In the genomic region with DNA sequence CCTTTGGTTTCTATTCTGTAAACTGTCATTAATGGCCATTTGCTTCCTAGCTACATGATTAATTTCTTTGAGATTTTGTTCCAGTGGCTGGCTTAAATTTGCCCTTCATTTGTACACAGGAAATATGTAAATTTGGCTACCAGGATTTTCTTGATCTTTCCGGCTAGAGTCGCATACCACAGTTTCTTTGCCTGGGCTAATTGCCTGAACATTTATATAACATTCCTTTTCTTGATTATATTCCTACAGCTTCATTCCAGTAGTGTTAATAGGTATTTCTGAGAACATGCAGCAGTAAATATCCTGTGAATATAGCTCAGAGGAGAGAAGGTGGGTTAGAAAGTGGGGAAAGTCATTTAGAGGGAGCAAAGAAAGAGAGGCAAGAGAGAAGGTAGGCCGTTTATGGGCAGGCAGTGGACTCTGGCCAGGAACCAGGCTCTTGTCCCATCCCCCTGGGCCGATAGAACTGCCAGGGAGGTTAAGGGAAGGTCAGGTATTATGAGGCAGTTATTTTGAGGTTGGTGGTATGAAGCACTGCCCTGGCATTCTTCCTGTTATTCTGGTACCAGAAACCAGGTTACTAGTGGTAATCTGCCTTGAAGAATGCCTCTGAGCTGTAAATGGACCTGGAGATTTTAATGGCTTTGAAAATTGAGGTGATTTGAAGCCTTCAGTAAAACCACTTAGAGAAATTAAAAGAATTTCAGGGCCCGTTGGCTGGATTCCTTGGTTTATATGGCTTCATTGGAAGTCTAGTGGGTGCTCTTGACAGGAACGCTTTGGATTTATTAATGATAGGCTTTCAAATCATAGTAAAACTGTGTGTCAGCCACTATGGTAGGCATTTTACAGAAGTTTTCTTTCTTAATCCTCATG, we compare ENCODE assay signal across 8 cellular contexts. TPM values are rescaled to one million over a fixed set of nuclear protein-coding genes. Genes with fewer than 3 reads are reported as not detected.
A peak's percentile ranks its signal among the peaks of the same experiment; 100 is the strongest.
DNase-seq lines count a peak whose midpoint lies in the region; ATAC-seq, FAIRE-seq and TF ChIP-seq lines count a peak whose summit lies in the region.

No MANE protein-coding gene starts in this region.

- no peak overlapping the region for H2AK5ac ChIP-seq in IMR-90 (ENCODE audit: low read depth, low read length)

- no peak overlapping the region for H2BK120ac ChIP-seq in IMR-90 (ENCODE audit: low read depth, low read length)

- BruUV-seq in IMR-90 (replicated peaks; lab: Mats Ljungman, UMichigan): no TSS peak

- no peak for TF ChIP-seq CTCF in AG10803 (conservative IDR thresholded peaks at IDR 0.05; ENCODE audit: low read length)
- no peak for TF ChIP-seq CTCF in IMR-90 (conservative IDR thresholded peaks at IDR 0.05; ENCODE audit: low read depth, low read length)
- TF ChIP-seq CTCF in astrocyte of the cerebellum (IDR thresholded peaks at IDR 0.05; ENCODE audit: low read depth, low read length, missing control alignments): no peak
- TF ChIP-seq CTCF in kidney (IDR thresholded peaks at IDR 0.05; ENCODE audit: borderline replicate concordance, extremely low read depth, insufficient read depth): no peak
- no peak for TF ChIP-seq CTCF in suprapubic skin (IDR thresholded peaks at IDR 0.05)

- peaks cover 9% of the 10 kb centered on the region; the same call in 1 of the 2 replicates for H3K4me1 ChIP-seq in IMR-90 (ENCODE audit: control insufficient read depth, insufficient read depth, low read length)
- peaks cover 28 to 39% of the 10 kb centered on the region in 2 donors for H3K4me1 ChIP-seq in kidney (ENCODE audit: control insufficient read depth in 1 of 2, insufficient read depth in 1 of 2, low read depth in 1 of 2, low read length in 2 of 2)
- H3K4me1 ChIP-seq in suprapubic skin: peaks cover 70% of the 10 kb centered on the region

- H2BK5ac ChIP-seq in IMR-90 (ENCODE audit: low read depth, low read length, poor library complexity, severe bottlenecking): no peak overlapping the region

- in situ Hi-C loops in IMR-90 (cut with MboI; ENCODE audit: low sequenced_read_pairs): no loop called here
- in situ Hi-C loops in astrocyte of the cerebellum (cut with HindIII; ENCODE audit: low sequenced_read_pairs): no loop called here

- FAIRE-seq in kidney (lab: Jason Lieb, UNC): no peak

- CTCF ChIA-PET in IMR-90 (lab: Yijun Ruan, JAX): interaction anchor here (0.6 kb wide), 1 partner anchor 223 kb away, joined by 3 read pairs; no protein-coding TSS in a partner anchor

- no peak overlapping the region for H2AK9ac ChIP-seq in IMR-90 (replicated peaks; ENCODE audit: low read depth, low read length, poor library complexity)

- H3K56ac ChIP-seq in IMR-90 (ENCODE audit: extremely low read depth, insufficient read depth, low read length): no peak overlapping the region

- peaks cover 84% of the 10 kb centered on the region for H4K20me1 ChIP-seq in IMR-90 (ENCODE audit: insufficient read depth, low read length)

- ATAC-seq in IMR-90 (ENCODE audit: low read depth): no peak
- ATAC-seq in HG03378 (IDR thresholded peaks at IDR 0.05; ENCODE audit: unreplicated experiment): no peak

- H3K9me3 ChIP-seq in IMR-90 (ENCODE audit: control insufficient read depth, insufficient read depth, low read length) (no peaks in the 10 kb centered on the region), kidney (ENCODE audit: control insufficient read depth in 1 of 2, low read length in 2 of 2) (no peaks in the 10 kb centered on the region), suprapubic skin (no peaks in the 10 kb centered on the region)

- peaks cover 25% of the 10 kb centered on the region for H3K9me1 ChIP-seq in IMR-90 (ENCODE audit: insufficient read depth, low read length)

- TF ChIP-seq POLR2A in IMR-90 (IDR thresholded peaks at IDR 0.05; ENCODE audit: low read depth, low read length): no peak
- no peak for TF ChIP-seq POLR2A in suprapubic skin (IDR thresholded peaks at IDR 0.05)

- peak overlapping the region; percentile 35 for H3K4me2 ChIP-seq in IMR-90 (ENCODE audit: low read depth, low read length)

- no peak overlapping the region for H3K4ac ChIP-seq in IMR-90 (ENCODE audit: low read depth, low read length)

- DNase-seq in AG10803 (ENCODE audit: low read depth) (peak; percentile 62), IMR-90 (peak; percentile 53), astrocyte of the cerebellum (ENCODE audit: low read depth) (peak; percentile 64), kidney (no peak), suprapubic skin (ENCODE audit: low spot score in 2 of 2) (no peak), NCI-H1436 (lab: John Stamatoyannopoulos, UW) (no peak), H7 (no peak)

- peak overlapping the region; percentile 11; the same call in 1 of the 2 replicates for H3K4me3 ChIP-seq in AG10803 (ENCODE audit: low read length)
- no peak overlapping the region for H3K4me3 ChIP-seq in IMR-90 (ENCODE audit: insufficient read depth, low read depth, low read length)
- peak overlapping the region; percentile 31 for H3K4me3 ChIP-seq in astrocyte of the cerebellum (ENCODE audit: low read depth, low read length)
- H3K4me3 ChIP-seq in kidney (ENCODE audit: low read length in 2 of 2): peak overlapping the region; percentile 68 to 94
- H3K4me3 ChIP-seq in suprapubic skin: peak overlapping the region; percentile 88
- no peak overlapping the region for H3K4me3 ChIP-seq in H7 (ENCODE audit: insufficient read depth, low read depth, low read length)

- H3K14ac ChIP-seq in IMR-90 (replicated peaks; ENCODE audit: low read depth, low read length): no peak overlapping the region

- H3K9ac ChIP-seq in IMR-90 (ENCODE audit: low read depth, low read length) (no peak overlapping the region), kidney (ENCODE audit: low read length in 2 of 2) (peak overlapping the region; percentile 86 to 97)

- no peak overlapping the region for H4K91ac ChIP-seq in IMR-90 (ENCODE audit: insufficient read depth, low read depth, low read length)

- H2AFZ ChIP-seq in IMR-90 (replicated peaks; ENCODE audit: low read length, poor library complexity): no peak overlapping the region

- H3K36me3 ChIP-seq in IMR-90 (ENCODE audit: control insufficient read depth, insufficient read depth, low read length): peaks cover 6% of the 10 kb centered on the region
- peaks cover 0 to 14% of the 10 kb centered on the region in 2 donors for H3K36me3 ChIP-seq in kidney (ENCODE audit: control insufficient read depth in 1 of 2, insufficient read depth in 2 of 2, low read length in 2 of 2)
- no peaks in the 10 kb centered on the region for H3K36me3 ChIP-seq in suprapubic skin
- H3K36me3 ChIP-seq in H7 (replicated peaks; ENCODE audit: control insufficient read depth, insufficient read depth, low read length): no peaks in the 10 kb centered on the region; the same call in 1 of the 2 replicates

- whole genome bisulfite sequencing in IMR-90 (ENCODE audit: extremely low coverage in 2 of 2, insufficient read length in 1 of 2), 2 experiments: no CpG with 5 or more reads among the region's 6 CpGs
- WGBS in suprapubic skin: 19% methylated on average over 6 of the region's 6 CpGs

- H3K27ac ChIP-seq in IMR-90 (ENCODE audit: insufficient read depth, low read length) (no peak overlapping the region), kidney (ENCODE audit: low read depth in 2 of 2, low read length in 2 of 2) (peak overlapping the region; percentile 84 to 97), suprapubic skin (peak overlapping the region; percentile 63)

- no peak overlapping the region for H2BK15ac ChIP-seq in IMR-90 (ENCODE audit: low read depth, low read length)

- no peak for TF ChIP-seq RAD21 in IMR-90 (IDR thresholded peaks at IDR 0.05; ENCODE audit: low read length)

- H3K27me3 ChIP-seq in IMR-90 (ENCODE audit: control insufficient read depth, insufficient read depth, low read length): no peaks in the 10 kb centered on the region
- H3K27me3 ChIP-seq in suprapubic skin: no peaks in the 10 kb centered on the region
- no peaks in the 10 kb centered on the region for H3K27me3 ChIP-seq in H7 (ENCODE audit: control insufficient read depth, insufficient read depth, low read length)

- intact Hi-C loops in IMR-90 (cut with micrococcal nuclease) (no loop called here), kidney (cut with DNase I) (no loop called here)

- dilution Hi-C loops in IMR-90 (cut with HindIII; ENCODE audit: low sequenced_read_pairs, unreplicated experiment): no loop called here

- H3K18ac ChIP-seq in IMR-90 (ENCODE audit: low read depth, low read length): no peak overlapping the region

- no peak overlapping the region for H2BK20ac ChIP-seq in IMR-90 (ENCODE audit: low read depth, low read length)

- no peak overlapping the region for H4K5ac ChIP-seq in IMR-90 (ENCODE audit: low read depth, low read length)

- H3K23ac ChIP-seq in IMR-90 (ENCODE audit: low read depth, low read length): no peak overlapping the region

- no peak for TF ChIP-seq EP300 in suprapubic skin (IDR thresholded peaks at IDR 0.05)

- no peak overlapping the region for H4K8ac ChIP-seq in IMR-90 (ENCODE audit: low read depth in 2 of 2, low read length in 2 of 2)

- H3K79me1 ChIP-seq in IMR-90 (ENCODE audit: low read depth in 1 of 2, low read length in 2 of 2): peaks cover 13 to 75% of the 10 kb centered on the region in 2 experiments

- POLR2A ChIA-PET in IMR-90 (lab: Charles Lee; ENCODE audit: unreplicated experiment): interaction anchor here (0.6 kb wide), 1 partner anchor 21 kb away, joined by 5 read pairs; no protein-coding TSS in a partner anchor

RNA-seq across cellular contexts. Expression of gene RNF10, which starts 4.4 kb away (rescaled TPM):
- total RNA-seq in IMR-90 (2012; rRNA removed): 43.0 and 44.4 TPM in 2 replicates
- polyA plus RNA-seq in IMR-90 (2012; rRNA removed): 65.2 and 95.0 TPM in 2 replicates
- 51.9 and 101 TPM in 2 replicates for polyA plus RNA-seq in IMR-90 (2012; cell fraction: cytosol; rRNA removed)
- 113 and 212 TPM in 2 replicates for polyA plus RNA-seq in IMR-90 (2012; cell fraction: nucleus; rRNA removed; ENCODE audit: low replicate concordance)
- 229 TPM for total RNA-seq in kidney
- 220 TPM for polyA plus RNA-seq in kidney (ENCODE audit: insufficient read depth, low read depth, low replicate concordance)
- 100 to 1,000 TPM in 3 of 4 donors, 10 to 100 TPM in 1; 98.2 to 206 (median 163) TPM for total RNA-seq in suprapubic skin
- total RNA-seq in H7 (2014; rRNA removed; shearing (Covaris generic)): 118 and 119 TPM in 2 replicates

RNA-seq across cellular contexts. Expression of gene COQ5, which starts 9.6 kb away (rescaled TPM):
- total RNA-seq in IMR-90 (2012; rRNA removed): 25.1 and 29.4 TPM in 2 replicates
- 17.3 and 21.6 TPM in 2 replicates for polyA plus RNA-seq in IMR-90 (2012; rRNA removed)
- 7.9 and 8.7 TPM in 2 replicates for polyA plus RNA-seq in IMR-90 (2012; cell fraction: cytosol; rRNA removed)
- 5.4 and 34.4 TPM in 2 replicates for polyA plus RNA-seq in IMR-90 (2012; cell fraction: nucleus; rRNA removed; ENCODE audit: low replicate concordance)
- 26.5 TPM for total RNA-seq in kidney
- polyA plus RNA-seq in kidney (ENCODE audit: insufficient read depth, low read depth, low replicate concordance): 60.8 TPM
- total RNA-seq in suprapubic skin: 10 to 100 TPM; 14.9 to 18.7 (median 18.0) TPM
- total RNA-seq in H7 (2014; rRNA removed; shearing (Covaris generic)): 56.8 and 78.3 TPM in 2 replicates

RNA-seq across cellular contexts. Expression of gene DYNLL1, which starts 42.6 kb away (rescaled TPM):
- total RNA-seq in IMR-90 (2012; rRNA removed) (696 and 709 TPM in 2 replicates), kidney (258 TPM), suprapubic skin (100 to 1,000 TPM; 167 to 493 (median 469) TPM)
- polyA plus RNA-seq in IMR-90 (2012; rRNA removed) (627 and 663 TPM in 2 replicates), kidney (ENCODE audit: insufficient read depth, low read depth, low replicate concordance) (757 TPM)
- 559 and 576 TPM in 2 replicates for polyA plus RNA-seq in IMR-90 (2012; cell fraction: cytosol; rRNA removed)
- polyA plus RNA-seq in IMR-90 (2012; cell fraction: nucleus; rRNA removed; ENCODE audit: low replicate concordance): 164 and 313 TPM in 2 replicates
- total RNA-seq in H7 (2014; rRNA removed; shearing (Covaris generic)): 215 and 313 TPM in 2 replicates

RNA-seq across cellular contexts. Expression of gene POP5, which starts 42.7 kb away (rescaled TPM):
- total RNA-seq in IMR-90 (2012; rRNA removed): 66.1 and 69.5 TPM in 2 replicates
- polyA plus RNA-seq in IMR-90 (2012; rRNA removed): 81.5 and 99.4 TPM in 2 replicates
- 51.2 and 60.7 TPM in 2 replicates for polyA plus RNA-seq in IMR-90 (2012; cell fraction: cytosol; rRNA removed)
- polyA plus RNA-seq in IMR-90 (2012; cell fraction: nucleus; rRNA removed; ENCODE audit: low replicate concordance): 39.0 and 91.4 TPM in 2 replicates
- total RNA-seq in kidney: 50.0 TPM
- polyA plus RNA-seq in kidney (ENCODE audit: insufficient read depth, low read depth, low replicate concordance): 111 TPM
- total RNA-seq in suprapubic skin: 10 to 100 TPM; 27.6 to 38.5 (median 32.4) TPM
- 52.6 and 53.8 TPM in 2 replicates for total RNA-seq in H7 (2014; rRNA removed; shearing (Covaris generic))

Comparison
In these comparisons a context has a peak if more than half of its experiments do, and no peak if none do; other contexts are left out.
1. DNase-seq: peak in AG10803 (single experiment), IMR-90 (single experiment) and astrocyte of the cerebellum (single experiment); none in kidney (single experiment), suprapubic skin (0 of 2), NCI-H1436 (single experiment) and H7 (single experiment).
2. H3K4me3 ChIP-seq: peak in AG10803 (single experiment), astrocyte of the cerebellum (single experiment), kidney (2 of 2) and suprapubic skin (single experiment); none in IMR-90 (single experiment) and H7 (single experiment).